ENCODE assay signal across 31 cellular contexts in genomic region chr16:54336805-54337204, GRCh38. TPM values are rescaled to one million over a fixed set of nuclear protein-coding genes. Genes with fewer than 3 reads are reported as not detected.
"Had no signal": no experiment of that assay in that cellular context is flagged by ENCODE, and none has a peak within 500 bp of the region (broad histone marks: within the 10 kb centered on the region; RNA-seq: fewer than 3 reads in every experiment).

No MANE protein-coding gene starts in this region.

- H3K27ac Mint-ChIP-seq: activated CD4-positive, alpha-beta memory T cell treated with anti-CD3 and anti-CD28 coated beads, Interleukin-2, amount 10 ng/mL, durations not matched to agents 7 days and 5 days; activated CD4-positive, alpha-beta T cell treated with anti-CD3 and anti-CD28 coated beads, Interleukin-2, amount 10 ng/mL, durations not matched to agents 7 days and 5 days; activated naive CD8-positive, alpha-beta T cell; activated T-cell treated with anti-CD3 and anti-CD28 coated beads, Interleukin-2, amount 50 U/mL, for 24 hours; activated T-cell treated with anti-CD3 and anti-CD28 coated beads, Interleukin-2, amount 50 U/mL, for 72 hours; effector memory CD8-positive, alpha-beta T cell; T-helper 17 cell; T-helper 2 cell treated with Interferon-gamma antibody and Interleukin-4, amounts not matched to agents 5 μg/mL and 100 μg/mL, for 36 hours had no signal

- H3K4me3 ChIP-seq: esophagus muscularis mucosa, gastroesophageal sphincter, heart right ventricle, hepatocyte had no signal

- H2AFZ ChIP-seq: hepatocyte had no signal

- H3K4me1 Mint-ChIP-seq: activated CD4-positive, alpha-beta memory T cell treated with anti-CD3 and anti-CD28 coated beads, Interleukin-2, amount 10 ng/mL, durations not matched to agents 7 days and 5 days; activated CD4-positive, alpha-beta T cell treated with anti-CD3 and anti-CD28 coated beads, Interleukin-2, amount 10 ng/mL, durations not matched to agents 7 days and 5 days; T-helper 17 cell had no signal

- H3K27ac ChIP-seq: brain microvascular endothelial cell, esophagus muscularis mucosa, foreskin keratinocyte, gastroesophageal sphincter, heart right ventricle, hepatocyte had no signal

- DNase-seq: activated CD4-positive, alpha-beta memory T cell treated with anti-CD3 and anti-CD28 coated beads, Interleukin-2, amount 10 ng/mL, durations not matched to agents 7 days and 5 days; activated CD4-positive, alpha-beta T cell treated with anti-CD3 and anti-CD28 coated beads for 1 hour; activated CD4-positive, alpha-beta T cell treated with anti-CD3 and anti-CD28 coated beads for 4 hours; activated CD4-positive, alpha-beta T cell treated with anti-CD3 and anti-CD28 coated beads, Interleukin-2, amount 10 ng/mL, durations not matched to agents 7 days and 5 days; activated CD4-positive, alpha-beta T cell treated with anti-CD3 and anti-CD28 coated beads, Interleukin-2, amount 50 U/mL, for 4 hours; activated CD8-positive, alpha-beta memory T cell treated with anti-CD3 and anti-CD28 coated beads, Interleukin-2, amount 50 U/mL, for 48 hours; activated effector memory CD4-positive, alpha-beta T cell treated with Interleukin-2 at 50 U/mL for 16 hours; activated gamma-delta T cell treated with Interleukin-2 at 50 U/mL for 16 hours; activated naive CD4-positive, alpha-beta T cell treated with anti-CD3 and anti-CD28 coated beads, Interleukin-2, amount 50 U/mL, for 16 hours; activated naive CD4-positive, alpha-beta T cell treated with Interleukin-2 at 50 U/mL for 16 hours; activated T-cell treated with anti-CD3 and anti-CD28 coated beads for 4 hours; activated T-cell treated with anti-CD3 and anti-CD28 coated beads, Interleukin-2, amount 50 U/mL, for 24 hours; activated T-cell treated with anti-CD3 and anti-CD28 coated beads, Interleukin-2, amount 50 U/mL, for 72 hours; amniotic stem cell; anterior cingulate cortex; brain microvascular endothelial cell; caudate nucleus; cortex of kidney; dermis blood vessel endothelial cell; effector CD4-positive, alpha-beta T cell; effector memory CD8-positive, alpha-beta T cell; erythroblast; foreskin keratinocyte; heart right ventricle; T-helper 17 cell; T1000 had no signal

- H3K79me2 ChIP-seq: hepatocyte had no signal

- H3K4me2 ChIP-seq: hepatocyte had no signal

- H3K27me3 ChIP-seq: brain microvascular endothelial cell, foreskin keratinocyte, hepatocyte had no signal

- H3K9me3 ChIP-seq: esophagus muscularis mucosa, gastroesophageal sphincter, heart right ventricle had no signal

- H3K36me3 Mint-ChIP-seq: activated naive CD8-positive, alpha-beta T cell had no signal

- H3K36me3 ChIP-seq: brain microvascular endothelial cell, esophagus muscularis mucosa, gastroesophageal sphincter, heart right ventricle had no signal

- H3K4me3 Mint-ChIP-seq: activated CD4-positive, alpha-beta memory T cell treated with anti-CD3 and anti-CD28 coated beads, Interleukin-2, amount 10 ng/mL, durations not matched to agents 7 days and 5 days; activated CD4-positive, alpha-beta T cell treated with anti-CD3 and anti-CD28 coated beads, Interleukin-2, amount 10 ng/mL, durations not matched to agents 7 days and 5 days; activated naive CD8-positive, alpha-beta T cell; activated T-cell treated with anti-CD3 and anti-CD28 coated beads, Interleukin-2, amount 50 U/mL, for 24 hours; activated T-cell treated with anti-CD3 and anti-CD28 coated beads, Interleukin-2, amount 50 U/mL, for 72 hours; effector memory CD8-positive, alpha-beta T cell; T-helper 17 cell; T-helper 2 cell treated with Interferon-gamma antibody and Interleukin-4, amounts not matched to agents 5 μg/mL and 100 μg/mL, for 36 hours had no signal

- ATAC-seq: activated T-cell treated with anti-CD3 and anti-CD28 coated beads, Interleukin-2, amount 50 U/mL, for 72 hours; effector memory CD8-positive, alpha-beta T cell; foreskin keratinocyte; gastroesophageal sphincter; heart right ventricle; T-helper 17 cell had no signal

- H3K4me1 ChIP-seq: esophagus muscularis mucosa, gastroesophageal sphincter, heart right ventricle had no signal

- H3K9me3 Mint-ChIP-seq: activated CD4-positive, alpha-beta memory T cell treated with anti-CD3 and anti-CD28 coated beads, Interleukin-2, amount 10 ng/mL, durations not matched to agents 7 days and 5 days; activated CD4-positive, alpha-beta T cell treated with anti-CD3 and anti-CD28 coated beads, Interleukin-2, amount 10 ng/mL, durations not matched to agents 7 days and 5 days; activated T-cell treated with anti-CD3 and anti-CD28 coated beads, Interleukin-2, amount 50 U/mL, for 24 hours; activated T-cell treated with anti-CD3 and anti-CD28 coated beads, Interleukin-2, amount 50 U/mL, for 72 hours; effector memory CD8-positive, alpha-beta T cell; T-helper 2 cell treated with Interferon-gamma antibody and Interleukin-4, amounts not matched to agents 5 μg/mL and 100 μg/mL, for 36 hours had no signal

RNA-seq across cellular contexts. Expression of gene IRX3, which starts 50.2 kb away (rescaled TPM):
- total RNA-seq: activated CD4-positive, alpha-beta T cell treated with anti-CD3 and anti-CD28 coated beads, Interleukin-2, amount 10 ng/mL, durations not matched to agents 7 days and 5 days had no signal
